In genomic region chr7:24573554-24574338, GRCh38 we compare ENCODE assay signal across 8 cellular contexts. TPM values are rescaled to one million over a fixed set of nuclear protein-coding genes. Genes with fewer than 3 reads are reported as not detected.
DNase-seq lines count a peak whose midpoint lies in the region; ATAC-seq, FAIRE-seq and TF ChIP-seq lines count a peak whose summit lies in the region.

No MANE protein-coding gene starts in this region.

- 0 to 1% (median 1%) methylated on average over 39 to 101 of the region's 101 CpGs for WGBS in small intestine, 3 donors

- in situ Hi-C loops in G401 (cut with HindIII; ENCODE audit: low sequenced_read_pairs) (no loop called here), brain microvascular endothelial cell (cut with HindIII; ENCODE audit: low pct_ligation_motif_present, low sequenced_read_pairs) (no loop called here)

- peaks cover 20% of the 10 kb centered on the region for H3K27me3 Mint-ChIP-seq in T-helper 17 cell
- H3K27me3 Mint-ChIP-seq in immature natural killer cell (ENCODE audit: low read depth in 3 of 3) = peaks cover 5 to 10% (median 8%) of the 10 kb centered on the region in 3 donors

- peaks cover 3% of the 10 kb centered on the region for H3K36me3 Mint-ChIP-seq in T-helper 17 cell (ENCODE audit: low read depth)
- H3K36me3 Mint-ChIP-seq in immature natural killer cell = no peaks in the 10 kb centered on the region

- H3K27me3 ChIP-seq in brain microvascular endothelial cell (replicated peaks) (peaks cover 14% of the 10 kb centered on the region), small intestine (ENCODE audit: control insufficient read depth in 2 of 2, insufficient read depth in 2 of 2, low read length in 2 of 2) (no peaks in the 10 kb centered on the region)

- DNase-seq in G401 (ENCODE audit: low spot score) (peak; percentile 5), HuH-7 (ENCODE audit: low spot score) (peak; percentile 47), T-helper 17 cell (peak in 2 of 3 donors; percentile 14 to 57), brain microvascular endothelial cell (peak; percentile 62), immature natural killer cell (peak; percentile 38 to 43 (median 40)), small intestine (peak; percentile 43), T-helper 9 cell (no peak)

- ATAC-seq in GM21529 (IDR thresholded peaks at IDR 0.05; ENCODE audit: unreplicated experiment) (peak; percentile 34), T-helper 17 cell (peak; percentile 55)

- peaks cover 31% of the 10 kb centered on the region for H3K4me1 Mint-ChIP-seq in T-helper 17 cell
- peaks cover 21 to 30% of the 10 kb centered on the region in 2 donors for H3K4me1 Mint-ChIP-seq in immature natural killer cell

- H3K4me3 ChIP-seq in brain microvascular endothelial cell (ENCODE audit: low read depth, low read length) = peak overlapping the region; percentile 72
- H3K4me3 ChIP-seq in small intestine (ENCODE audit: low read depth in 1 of 2, low read length in 2 of 2) = peak overlapping the region; percentile 80 to 87

- H3K9me3 Mint-ChIP-seq in immature natural killer cell = peaks cover 0 to 2% (median 0%) of the 10 kb centered on the region in 6 donors

- H3K4me3 Mint-ChIP-seq in T-helper 17 cell (peak overlapping the region; percentile 96), immature natural killer cell (peak overlapping the region; percentile 88 to 98 (median 96))

- TF ChIP-seq CTCF in brain microvascular endothelial cell (IDR thresholded peaks at IDR 0.05; ENCODE audit: low read depth, low read length, missing control alignments) = no peak

- H3K27ac Mint-ChIP-seq in T-helper 17 cell (peak overlapping the region; percentile 86), immature natural killer cell (peak overlapping the region; percentile 54 to 92 (median 85))

- peak overlapping the region; percentile 14 for H3K27ac ChIP-seq in brain microvascular endothelial cell
- H3K27ac ChIP-seq in small intestine (ENCODE audit: low read depth in 1 of 2, low read length in 1 of 2) = peak overlapping the region in 1 of 2 donors; percentile 44

- no peaks in the 10 kb centered on the region for H3K9me3 ChIP-seq in T-helper 17 cell (ENCODE audit: control insufficient read depth, low read length, poor library complexity, severe bottlenecking)
- H3K9me3 ChIP-seq in small intestine (ENCODE audit: control insufficient read depth, low read depth) = no peaks in the 10 kb centered on the region

- no peak for FAIRE-seq in small intestine (lab: Jason Lieb, UNC)

- no peaks in the 10 kb centered on the region for H3K36me3 ChIP-seq in brain microvascular endothelial cell (replicated peaks)
- H3K36me3 ChIP-seq in small intestine (ENCODE audit: control insufficient read depth in 2 of 2, insufficient read depth in 2 of 2, low read length in 2 of 2) = no peaks in the 10 kb centered on the region

- peaks cover 0 to 3% of the 10 kb centered on the region in 2 donors for H3K4me1 ChIP-seq in small intestine (ENCODE audit: control insufficient read depth in 2 of 2, insufficient read depth in 1 of 2, low read depth in 1 of 2, low read length in 1 of 2)

RNA-seq across cellular contexts. Expression of gene PALS2, which starts 0.5 kb away (rescaled TPM):
- total RNA-seq in G401 (2014; rRNA removed; shearing (Covaris generic)) = 9.6 and 15.5 TPM in 2 replicates
- 10 to 100 TPM; 12.8 to 15.5 TPM for total RNA-seq in T-helper 17 cell
- polyA plus RNA-seq in immature natural killer cell = 10 to 100 TPM in 1 of 3 donors, 1 to 10 TPM in 2; 7.2 to 10.3 (median 7.3) TPM
- polyA plus RNA-seq in small intestine = 1 to 10 TPM; 1.6 to 3.4 (median 1.8) TPM
